1 cellular context compared by ENCODE assay signal in genomic region chr12:6614513-6615177, GRCh38.
TF ChIP-seq lines count a peak whose summit lies in the region.

No MANE protein-coding gene starts in this region.

TF ChIP-seq in H1, 55 proteins besides CTCF, POLR2A, EP300 and RAD21:
- TF ChIP-seq SUZ12 (IDR thresholded peaks at IDR 0.05; ENCODE audit: low read length) (no peak), TEAD4 (IDR thresholded peaks at IDR 0.05; ENCODE audit: low read depth, low read length) (peak; percentile 49; the same call in 1 of the 2 replicates)
